In the genomic region with DNA sequence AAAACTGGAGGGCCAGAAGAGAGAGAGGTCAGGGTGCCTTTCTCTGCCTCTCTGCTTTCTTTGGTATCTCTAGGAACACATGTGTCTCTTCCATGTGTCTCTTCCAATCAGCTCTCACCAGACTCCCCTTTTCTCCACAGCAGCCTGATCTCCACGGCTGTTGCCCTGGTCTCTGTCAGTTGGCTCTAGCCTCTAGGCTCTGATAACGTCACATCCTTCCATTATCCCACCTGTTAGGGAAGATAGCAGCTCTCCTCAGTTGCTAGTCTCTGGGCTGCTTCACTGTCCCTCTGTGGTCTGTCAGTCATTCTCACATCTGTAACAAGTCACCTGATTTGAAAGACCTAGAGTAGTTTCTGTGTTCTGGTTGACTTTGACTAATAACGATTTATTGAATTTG, we compare ENCODE assay signal across 1 cellular context.
TF ChIP-seq lines count a peak whose summit lies in the region.

No MANE protein-coding gene starts in this region.

TF ChIP-seq in K562, 482 proteins besides CTCF, POLR2A, EP300 and RAD21 (continued from another document):
- TF ChIP-seq, protein P1, sequence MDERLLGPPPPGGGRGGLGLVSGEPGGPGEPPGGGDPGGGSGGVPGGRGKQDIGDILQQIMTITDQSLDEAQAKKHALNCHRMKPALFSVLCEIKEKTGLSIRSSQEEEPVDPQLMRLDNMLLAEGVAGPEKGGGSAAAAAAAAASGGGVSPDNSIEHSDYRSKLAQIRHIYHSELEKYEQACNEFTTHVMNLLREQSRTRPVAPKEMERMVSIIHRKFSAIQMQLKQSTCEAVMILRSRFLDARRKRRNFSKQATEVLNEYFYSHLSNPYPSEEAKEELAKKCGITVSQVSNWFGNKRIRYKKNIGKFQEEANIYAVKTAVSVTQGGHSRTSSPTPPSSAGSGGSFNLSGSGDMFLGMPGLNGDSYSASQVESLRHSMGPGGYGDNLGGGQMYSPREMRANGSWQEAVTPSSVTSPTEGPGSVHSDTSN (CRISPR knock-in tag; IDR thresholded peaks at IDR 0.05; ENCODE audit: low read depth) = no peak
- TF ChIP-seq, protein P1 (tag; conservative IDR thresholded peaks at IDR 0.05; ENCODE audit: low read depth) = no peak
- TF ChIP-seq ZNF274 (IDR thresholded peaks at IDR 0.05; ENCODE audit: borderline replicate concordance, low read depth, low read length) = peak; percentile 57; the same call in 1 of the 2 replicates
- TF ChIP-seq CCNT2 (IDR thresholded peaks at IDR 0.05; ENCODE audit: borderline replicate concordance, extremely low read depth, insufficient read length, low read depth, low read length) = peak; percentile 76
- no peak for TF ChIP-seq HMG20A (CRISPR knock-in tag; conservative IDR thresholded peaks at IDR 0.05)
